1 cellular context compared by ENCODE assay signal in genomic region chr15:60660290-60661051, GRCh38.
TF ChIP-seq lines count a peak whose summit lies in the region.

No MANE protein-coding gene starts in this region.

TF ChIP-seq in GM12878, 131 proteins besides CTCF, POLR2A, EP300 and RAD21 (continued from another document and continues in another):
- no peak for TF ChIP-seq IRF5 (IDR thresholded peaks at IDR 0.05; ENCODE audit: borderline replicate concordance)
- TF ChIP-seq NFIC (IDR thresholded peaks at IDR 0.05; ENCODE audit: low read depth, low read length), result peak; percentile 40; the same call in 1 of the 2 replicates
- no peak for TF ChIP-seq SUZ12 (IDR thresholded peaks at IDR 0.05; ENCODE audit: unreplicated experiment)
- peak; percentile 77 to 79 for TF ChIP-seq IKZF2 (IDR thresholded peaks at IDR 0.05)
- no peak for TF ChIP-seq WRNIP1 (IDR thresholded peaks at IDR 0.05; ENCODE audit: borderline replicate concordance, low read depth, low read length)
- no peak for TF ChIP-seq ZNF274 (IDR thresholded peaks at IDR 0.05; ENCODE audit: insufficient read depth, insufficient read length)
- no peak for TF ChIP-seq BRCA1 (IDR thresholded peaks at IDR 0.05; ENCODE audit: low read depth, low read length)
- no peak for TF ChIP-seq RCOR1 (conservative IDR thresholded peaks at IDR 0.05; ENCODE audit: low read depth, low read length)
- TF ChIP-seq E4F1 (IDR thresholded peaks at IDR 0.05; ENCODE audit: borderline replicate concordance, partially characterized antibody), result no peak
- no peak for TF ChIP-seq USF1 (IDR thresholded peaks at IDR 0.05; ENCODE audit: borderline replicate concordance, extremely low read length, insufficient read depth, low read depth, low read length)
- TF ChIP-seq ZBED1 (IDR thresholded peaks at IDR 0.05; ENCODE audit: borderline replicate concordance), result no peak
- TF ChIP-seq BHLHE40 (IDR thresholded peaks at IDR 0.05; ENCODE audit: borderline replicate concordance in 1 of 2, low read depth in 2 of 2, low read length in 1 of 2), result no peak
- no peak for TF ChIP-seq MTA2 (IDR thresholded peaks at IDR 0.05; ENCODE audit: low read depth)
- TF ChIP-seq RAD51 (IDR thresholded peaks at IDR 0.05), result no peak
- TF ChIP-seq EZH2 (IDR thresholded peaks at IDR 0.05; ENCODE audit: borderline replicate concordance, control insufficient read depth, low read depth, low read length), result no peak
- TF ChIP-seq CHD1 (IDR thresholded peaks at IDR 0.05; ENCODE audit: low read depth, low read length), result no peak
- peak; percentile 75 for TF ChIP-seq RUNX3 (IDR thresholded peaks at IDR 0.05; ENCODE audit: low read length)
- TF ChIP-seq PRDM15 (CRISPR knock-in tag; IDR thresholded peaks at IDR 0.05), result no peak
- TF ChIP-seq, protein P1, sequence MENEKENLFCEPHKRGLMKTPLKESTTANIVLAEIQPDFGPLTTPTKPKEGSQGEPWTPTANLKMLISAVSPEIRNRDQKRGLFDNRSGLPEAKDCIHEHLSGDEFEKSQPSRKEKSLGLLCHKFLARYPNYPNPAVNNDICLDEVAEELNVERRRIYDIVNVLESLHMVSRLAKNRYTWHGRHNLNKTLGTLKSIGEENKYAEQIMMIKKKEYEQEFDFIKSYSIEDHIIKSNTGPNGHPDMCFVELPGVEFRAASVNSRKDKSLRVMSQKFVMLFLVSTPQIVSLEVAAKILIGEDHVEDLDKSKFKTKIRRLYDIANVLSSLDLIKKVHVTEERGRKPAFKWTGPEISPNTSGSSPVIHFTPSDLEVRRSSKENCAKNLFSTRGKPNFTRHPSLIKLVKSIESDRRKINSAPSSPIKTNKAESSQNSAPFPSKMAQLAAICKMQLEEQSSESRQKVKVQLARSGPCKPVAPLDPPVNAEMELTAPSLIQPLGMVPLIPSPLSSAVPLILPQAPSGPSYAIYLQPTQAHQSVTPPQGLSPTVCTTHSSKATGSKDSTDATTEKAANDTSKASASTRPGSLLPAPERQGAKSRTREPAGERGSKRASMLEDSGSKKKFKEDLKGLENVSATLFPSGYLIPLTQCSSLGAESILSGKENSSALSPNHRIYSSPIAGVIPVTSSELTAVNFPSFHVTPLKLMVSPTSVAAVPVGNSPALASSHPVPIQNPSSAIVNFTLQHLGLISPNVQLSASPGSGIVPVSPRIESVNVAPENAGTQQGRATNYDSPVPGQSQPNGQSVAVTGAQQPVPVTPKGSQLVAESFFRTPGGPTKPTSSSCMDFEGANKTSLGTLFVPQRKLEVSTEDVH (IDR thresholded peaks at IDR 0.05; ENCODE audit: low read depth, partially characterized antibody), result no peak
- no peak for TF ChIP-seq MYC (IDR thresholded peaks at IDR 0.05; ENCODE audit: insufficient read depth, insufficient read length, insufficient replicate concordance, low read length, severe bottlenecking)
- TF ChIP-seq STAT3 (IDR thresholded peaks at IDR 0.05; ENCODE audit: low read depth, low read length), result peak; percentile 69; the same call in 1 of the 2 replicates
- TF ChIP-seq ZNF622 (IDR thresholded peaks at IDR 0.05), result no peak
- TF ChIP-seq PML (IDR thresholded peaks at IDR 0.05; ENCODE audit: low read length), result no peak
- peak; percentile 73; the same call in 1 of the 2 replicates for TF ChIP-seq ZNF384 (IDR thresholded peaks at IDR 0.05; ENCODE audit: borderline replicate concordance, low read depth, low read length)
- TF ChIP-seq KAT2A (conservative IDR thresholded peaks at IDR 0.05; ENCODE audit: control insufficient read depth, low read depth, low read length), result no peak
- 0 out of 2 replicates have a peak, but pooled peaks have one; percentile 18 for TF ChIP-seq YY1 (IDR thresholded peaks at IDR 0.05; ENCODE audit: low read depth, low read length)
- no peak for TF ChIP-seq ZNF207 (IDR thresholded peaks at IDR 0.05; ENCODE audit: borderline replicate concordance)
- TF ChIP-seq GABPA (IDR thresholded peaks at IDR 0.05; ENCODE audit: low read depth), result no peak
- TF ChIP-seq RBBP5 (conservative IDR thresholded peaks at IDR 0.05), result no peak
- no peak for TF ChIP-seq NFXL1 (IDR thresholded peaks at IDR 0.05; ENCODE audit: borderline replicate concordance)
- TF ChIP-seq, protein P2, sequence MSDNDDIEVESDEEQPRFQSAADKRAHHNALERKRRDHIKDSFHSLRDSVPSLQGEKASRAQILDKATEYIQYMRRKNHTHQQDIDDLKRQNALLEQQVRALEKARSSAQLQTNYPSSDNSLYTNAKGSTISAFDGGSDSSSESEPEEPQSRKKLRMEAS (IDR thresholded peaks at IDR 0.05; ENCODE audit: low read depth, low read length), result no peak
- TF ChIP-seq BCLAF1 (IDR thresholded peaks at IDR 0.05), result no peak
- no peak for TF ChIP-seq CREB1 (IDR thresholded peaks at IDR 0.05; ENCODE audit: low read depth)
- TF ChIP-seq NBN (IDR thresholded peaks at IDR 0.05), result no peak
- TF ChIP-seq, protein P3, sequence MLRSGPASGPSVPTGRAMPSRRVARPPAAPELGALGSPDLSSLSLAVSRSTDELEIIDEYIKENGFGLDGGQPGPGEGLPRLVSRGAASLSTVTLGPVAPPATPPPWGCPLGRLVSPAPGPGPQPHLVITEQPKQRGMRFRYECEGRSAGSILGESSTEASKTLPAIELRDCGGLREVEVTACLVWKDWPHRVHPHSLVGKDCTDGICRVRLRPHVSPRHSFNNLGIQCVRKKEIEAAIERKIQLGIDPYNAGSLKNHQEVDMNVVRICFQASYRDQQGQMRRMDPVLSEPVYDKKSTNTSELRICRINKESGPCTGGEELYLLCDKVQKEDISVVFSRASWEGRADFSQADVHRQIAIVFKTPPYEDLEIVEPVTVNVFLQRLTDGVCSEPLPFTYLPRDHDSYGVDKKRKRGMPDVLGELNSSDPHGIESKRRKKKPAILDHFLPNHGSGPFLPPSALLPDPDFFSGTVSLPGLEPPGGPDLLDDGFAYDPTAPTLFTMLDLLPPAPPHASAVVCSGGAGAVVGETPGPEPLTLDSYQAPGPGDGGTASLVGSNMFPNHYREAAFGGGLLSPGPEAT (IDR thresholded peaks at IDR 0.05; ENCODE audit: low read depth), result peak; percentile 33; the same call in 1 of the 2 replicates
- TF ChIP-seq ZNF217 (IDR thresholded peaks at IDR 0.05), result no peak
- TF ChIP-seq HSF1 (IDR thresholded peaks at IDR 0.05; ENCODE audit: low read depth, low read length), result no peak
- no peak for TF ChIP-seq SREBF1 (IDR thresholded peaks at IDR 0.05; ENCODE audit: low read length)
- TF ChIP-seq NR2C2 (IDR thresholded peaks at IDR 0.05; ENCODE audit: borderline replicate concordance, control insufficient read depth, insufficient read length, low read depth), result no peak
- TF ChIP-seq PAX5 (IDR thresholded peaks at IDR 0.05; ENCODE audit: borderline replicate concordance, low read depth, low read length), result peak; percentile 21; the same call in 1 of the 2 replicates
- no peak for TF ChIP-seq SKIL (IDR thresholded peaks at IDR 0.05; ENCODE audit: low read depth, poor library complexity, severe bottlenecking)
